In the genomic region with DNA sequence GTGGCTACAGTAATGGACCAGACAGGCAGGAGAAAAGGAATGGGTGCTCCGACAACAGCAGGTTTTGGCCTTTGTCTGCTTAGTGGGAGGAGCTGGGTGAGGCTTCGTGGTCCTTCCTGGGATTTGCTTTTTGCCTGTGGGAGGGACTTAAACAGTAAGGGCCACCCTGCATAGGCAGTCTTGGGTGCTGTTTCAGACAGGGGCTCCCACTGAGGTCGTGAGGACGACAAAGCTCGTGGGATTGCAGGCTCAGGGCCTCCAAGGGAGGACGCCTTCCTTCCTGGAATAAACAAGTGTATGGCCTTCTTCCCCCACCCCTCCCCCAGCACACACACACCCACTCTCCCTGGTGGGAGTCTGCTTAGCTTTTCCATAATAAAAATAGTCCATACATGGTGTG, we compare ENCODE assay signal across 19 cellular contexts.
A peak's percentile ranks its signal among the peaks of the same experiment; 100 is the strongest.
DNase-seq lines count a peak whose midpoint lies in the region; FAIRE-seq and TF ChIP-seq lines count a peak whose summit lies in the region.
"Had no signal": no experiment of that assay in that cellular context is flagged by ENCODE, and none has a peak within 500 bp of the region (broad histone marks: within the 10 kb centered on the region; RNA-seq: fewer than 3 reads in every experiment).

No MANE protein-coding gene starts in this region.

- H3K9ac ChIP-seq in H1 (replicated peaks in 1 of 4; ENCODE audit: extremely low read depth in 1 of 4, low read depth in 3 of 4, low read length in 3 of 4) = no peak overlapping the region
- no peak overlapping the region for H3K9ac ChIP-seq in neuronal stem cell (ENCODE audit: low read depth, low read length, poor library complexity)
- H3K9ac ChIP-seq: BLaER1, GM23248 had no signal

- no peak overlapping the region for H4K8ac ChIP-seq in H1 (ENCODE audit: extremely low read depth, insufficient read depth, low read length)
- no peak overlapping the region for H4K8ac ChIP-seq in neuronal stem cell (ENCODE audit: low read depth, low read length)

- H2AK5ac ChIP-seq in H1 (ENCODE audit: low read depth, low read length) = no peak overlapping the region
- H2AK5ac ChIP-seq in neuronal stem cell (ENCODE audit: low read depth, low read length) = no peak overlapping the region

- no peaks in the 10 kb centered on the region for H3K79me2 ChIP-seq in H1 (ENCODE audit: control insufficient read depth in 1 of 2, insufficient read depth in 2 of 2, low read length in 2 of 2)

- CTCF ChIA-PET in H1 (lab: Charles Lee; ENCODE audit: partially characterized antibody) = interaction anchor here (0.8 to 2.5 kb wide), 12 partner anchors 9 to 199 kb away, joined by 3 to 8 read pairs (median 4); no protein-coding TSS in a partner anchor

- H4K91ac ChIP-seq in H1 (replicated peaks; ENCODE audit: insufficient read length, low read length) (no peak overlapping the region), neuronal stem cell (ENCODE audit: low read depth, low read length, poor library complexity) (no peak overlapping the region)

- H4K20me1 ChIP-seq in H1 (replicated peaks in 1 of 2; ENCODE audit: control insufficient read depth in 1 of 2, insufficient read depth in 2 of 2, low read length in 2 of 2) = peaks cover 0 to 6% of the 10 kb centered on the region in 2 experiments
- H4K20me1 ChIP-seq: BLaER1 had no signal

- H2BK15ac ChIP-seq in H1 (ENCODE audit: low read length) (0 out of 2 replicates have a peak overlapping the region, but pooled peaks have one; percentile 54), neuronal stem cell (ENCODE audit: low read length) (peak overlapping the region; percentile 8)

- H3K4me3 ChIP-seq in H1 (ENCODE audit: extremely low read depth in 1 of 4, insufficient read depth in 2 of 4, low read depth in 3 of 4, low read length in 4 of 4) (no peak overlapping the region), neuronal stem cell (ENCODE audit: low read length in 2 of 2) (no peak overlapping the region), MG63 (no peak overlapping the region)
- H3K4me3 ChIP-seq: BLaER1, GM23248 had no signal

- TF ChIP-seq CTCF in H1 (IDR thresholded peaks at IDR 0.05; ENCODE audit: control extremely low read depth in 1 of 3, insufficient read depth in 1 of 3, low read depth in 1 of 3, low read length in 3 of 3) = no peak

- H3K9me3 ChIP-seq in H1 (ENCODE audit: insufficient read depth in 2 of 2, low read depth in 1 of 2, low read length in 1 of 2) (peaks cover 0 to 10% of the 10 kb centered on the region in 2 experiments; a peak in 2 of 4 replicates), neuronal stem cell (replicated peaks in 1 of 2; ENCODE audit: control insufficient read depth in 2 of 2, insufficient read depth in 1 of 2, low read depth in 1 of 2, low read length in 2 of 2) (peaks cover 0 to 11% of the 10 kb centered on the region in 2 donors), MG63 (no peaks in the 10 kb centered on the region)

- no peak overlapping the region for H3K4me2 ChIP-seq in H1 (ENCODE audit: insufficient read depth in 1 of 2, low read depth in 2 of 2, low read length in 2 of 2)
- no peak overlapping the region for H3K4me2 ChIP-seq in neuronal stem cell (ENCODE audit: insufficient read depth, low read length, poor library complexity, severe bottlenecking)
- H3K4me2 ChIP-seq: BLaER1 had no signal

- H2BK120ac ChIP-seq in H1 (replicated peaks; ENCODE audit: low read depth, low read length) = no peak overlapping the region
- no peak overlapping the region for H2BK120ac ChIP-seq in neuronal stem cell (ENCODE audit: low read depth, low read length)

- POLR2A ChIA-PET in H1 (lab: Charles Lee; ENCODE audit: partially characterized antibody) = interaction anchor here (1.2 kb wide), 1 partner anchor 55 kb away, joined by 4 read pairs; no protein-coding TSS in a partner anchor

- H3K18ac ChIP-seq in H1 (ENCODE audit: extremely low read depth, low read length) = peak overlapping the region; percentile 60
- peak overlapping the region; percentile 11 for H3K18ac ChIP-seq in neuronal stem cell (ENCODE audit: low read length)

- H3K56ac ChIP-seq in H1 (replicated peaks; ENCODE audit: insufficient read length, low read depth, low read length) = no peak overlapping the region

- no peak overlapping the region for H3K23ac ChIP-seq in H1 (ENCODE audit: insufficient read length)
- no peak overlapping the region for H3K23ac ChIP-seq in neuronal stem cell (ENCODE audit: low read depth, low read length, poor library complexity)

- 77% methylated on average over 6 of the region's 6 CpGs; no CpG with 5 or more reads in 1 of the 2 experiments for WGBS in H1 (ENCODE audit: extremely low coverage in 1 of 2, insufficient coverage in 1 of 2, insufficient read length in 1 of 2, insufficient replicate concordance in 2 of 2, low coverage in 1 of 2, low lambda C conversion rate in 2 of 2, missing lambda C conversion rate in 1 of 2), 2 experiments
- no CpG with 5 or more reads among the region's 6 CpGs for WGBS in neuronal stem cell (ENCODE audit: extremely low coverage in 2 of 2, insufficient read length in 2 of 2, insufficient replicate concordance in 1 of 2), 2 donors

- DNase-seq in SW480 (ENCODE audit: low spot score) = peak; percentile 39
- no peak for DNase-seq in H1 (ENCODE audit: low read depth in 1 of 2, low spot score in 2 of 2)
- no peak for DNase-seq in neuronal stem cell (ENCODE audit: low spot score)
- DNase-seq in stimulated activated CD4-positive, alpha-beta T cell treated with anti-CD3 and anti-CD28 coated beads, Interleukin-4, amount 100 ng/mL, for 4 hours = no peak
- DNase-seq in MG63 = no peak
- no peak for DNase-seq in activated CD4-positive, CD25-positive, alpha-beta regulatory T cell (lab: John Stamatoyannopoulos, UW)
- DNase-seq: Caco-2; CD4-positive, CD25-positive, alpha-beta regulatory T cell; CD8-positive, alpha-beta T cell; DMS153; DND-41; GM23248; H9 had no signal

- H2AFZ ChIP-seq in H1 (ENCODE audit: low read length) = no peak overlapping the region
- no peak overlapping the region for H2AFZ ChIP-seq in neuronal stem cell (ENCODE audit: low read length)
- H2AFZ ChIP-seq: GM23248 had no signal

- no peak overlapping the region for H3K4ac ChIP-seq in H1 (replicated peaks; ENCODE audit: insufficient read length, low read depth, low read length)
- H3K4ac ChIP-seq in neuronal stem cell (ENCODE audit: low read length) = no peak overlapping the region

- no peak for TF ChIP-seq RAD21 in H1 (IDR thresholded peaks at IDR 0.05 in 1 of 2, conservative IDR thresholded peaks at IDR 0.05 in 1 of 2; ENCODE audit: low read depth in 2 of 2, low read length in 2 of 2)

- H3K23me2 ChIP-seq in H1 (ENCODE audit: low read depth, low read length) = peaks cover 8% of the 10 kb centered on the region

- H3K27me3 ChIP-seq in H1 (replicated peaks in 1 of 4; ENCODE audit: control insufficient read depth in 3 of 4, extremely low read depth in 1 of 4, insufficient read depth in 3 of 4, low read length in 3 of 4) (peaks cover 12 to 55% (median 40%) of the 10 kb centered on the region in 4 experiments), neuronal stem cell (ENCODE audit: control insufficient read depth in 3 of 3, insufficient read depth in 3 of 3, low read depth in 1 of 3, low read length in 3 of 3) (peaks cover 0 to 11% (median 0%) of the 10 kb centered on the region in 3 experiments), MG63 (no peaks in the 10 kb centered on the region)
- H3K27me3 ChIP-seq: BLaER1 had no signal

- H4K5ac ChIP-seq in H1 (ENCODE audit: insufficient read length, low read depth, low read length) = no peak overlapping the region

- H3K27ac ChIP-seq in H1 (ENCODE audit: low read depth, low read length) (no peak overlapping the region), neuronal stem cell (replicated peaks; ENCODE audit: low read length) (no peak overlapping the region)
- H3K27ac ChIP-seq: 22Rv1, BLaER1, C4-2B, GM23248 had no signal

- TF ChIP-seq EP300 in H1 (IDR thresholded peaks at IDR 0.05; ENCODE audit: borderline replicate concordance in 1 of 2, low read depth in 2 of 2, low read length in 2 of 2) = no peak

- H2BK12ac ChIP-seq in H1 (ENCODE audit: low read depth, low read length) = peak overlapping the region; percentile 80; the same call in 1 of the 2 replicates
- no peak overlapping the region for H2BK12ac ChIP-seq in neuronal stem cell (ENCODE audit: low read length)

- no peak overlapping the region for H2BK20ac ChIP-seq in H1 (ENCODE audit: low read length)

- H3K4me1 ChIP-seq in H1 (replicated peaks in 1 of 4; ENCODE audit: control insufficient read depth in 3 of 4, insufficient read depth in 4 of 4, low read length in 3 of 4) (peaks cover 0 to 10% (median 7%) of the 10 kb centered on the region in 4 experiments; a peak in 5 of 7 replicates), neuronal stem cell (ENCODE audit: control insufficient read depth in 2 of 2, insufficient read depth in 1 of 2, low read depth in 1 of 2, low read length in 2 of 2) (peaks cover 13 to 22% of the 10 kb centered on the region in 2 donors)
- H3K4me1 ChIP-seq: BLaER1, Caco-2 had no signal

- H3K36me3 ChIP-seq in H1 (ENCODE audit: control insufficient read depth in 2 of 4, insufficient read depth in 4 of 4, low read length in 3 of 4) (no peaks in the 10 kb centered on the region), neuronal stem cell (replicated peaks in 1 of 2; ENCODE audit: control insufficient read depth in 2 of 2, insufficient read depth in 2 of 2, low read length in 2 of 2) (no peaks in the 10 kb centered on the region), MG63 (no peaks in the 10 kb centered on the region)
- H3K36me3 ChIP-seq: BLaER1 had no signal

- TF ChIP-seq POLR2A in H1 (IDR thresholded peaks at IDR 0.05; ENCODE audit: control extremely low read depth in 1 of 2, low read depth in 2 of 2, low read length in 2 of 2) = no peak

- H2BK5ac ChIP-seq in H1 (ENCODE audit: low read depth, low read length) = no peak overlapping the region
- H2BK5ac ChIP-seq in neuronal stem cell (ENCODE audit: low read length) = peak overlapping the region; percentile 10

- no peak for FAIRE-seq in H1 (lab: Jason Lieb, UNC)
- FAIRE-seq: A204.1, G401.6, GM19239 had no signal

- no peak overlapping the region for H3K14ac ChIP-seq in H1 (ENCODE audit: insufficient read length)
- no peak overlapping the region for H3K14ac ChIP-seq in neuronal stem cell (ENCODE audit: low read length)

- H3K79me1 ChIP-seq in H1 (ENCODE audit: low read depth, low read length) (no peaks in the 10 kb centered on the region), neuronal stem cell (ENCODE audit: low read depth, low read length) (no peaks in the 10 kb centered on the region)

TF ChIP-seq in H1, 55 proteins besides CTCF, POLR2A, EP300 and RAD21 (continues in another document):
- TF ChIP-seq CBX8 (IDR thresholded peaks at IDR 0.05; ENCODE audit: borderline replicate concordance, low read depth, low read length) (no peak), FOSL1 (IDR thresholded peaks at IDR 0.05; ENCODE audit: insufficient read depth, low read depth, low read length) (no peak), RBBP5 (IDR thresholded peaks at IDR 0.05; ENCODE audit: borderline replicate concordance, low read depth, low read length) (no peak), KDM4A (IDR thresholded peaks at IDR 0.05; ENCODE audit: low read depth, low read length, severe bottlenecking) (no peak), TEAD4 (IDR thresholded peaks at IDR 0.05; ENCODE audit: low read depth, low read length) (no peak), NRF1 (IDR thresholded peaks at IDR 0.05; ENCODE audit: low read depth, low read length) (no peak), POU5F1 (IDR thresholded peaks at IDR 0.05; ENCODE audit: low read depth, low read length) (no peak), CEBPB (IDR thresholded peaks at IDR 0.05; ENCODE audit: low read depth, low read length) (no peak)
